In the genomic region with DNA sequence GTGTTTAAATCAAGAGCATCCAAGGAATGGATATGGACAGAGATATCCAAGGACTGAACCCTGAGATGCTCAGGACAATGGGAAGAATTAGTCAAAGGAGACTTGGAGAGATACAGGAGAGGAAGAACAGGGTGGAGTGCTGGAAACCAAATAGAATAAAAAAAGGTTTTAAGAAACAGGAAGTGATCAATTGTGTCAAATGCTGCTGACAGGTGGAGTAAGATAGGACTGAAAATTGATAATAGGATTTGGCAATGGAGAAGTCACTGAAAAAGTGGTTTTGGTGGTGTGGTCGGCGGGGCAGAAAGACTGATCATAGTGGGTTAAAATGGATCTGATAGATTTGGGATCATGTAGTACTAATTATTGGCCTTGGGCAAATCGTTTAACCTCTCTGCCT, we compare ENCODE assay signal across 34 cellular contexts.
"Had no signal": no experiment of that assay in that cellular context is flagged by ENCODE, and none has a peak within 500 bp of the region (broad histone marks: within the 10 kb centered on the region; RNA-seq: fewer than 3 reads in every experiment).

No MANE protein-coding gene starts in this region.

- H3K4me1 Mint-ChIP-seq: brain had no signal

- H3K27me3 Mint-ChIP-seq: activated CD4-positive, alpha-beta memory T cell treated with anti-CD3 and anti-CD28 coated beads, Interleukin-2, amount 10 ng/mL, durations not matched to agents 7 days and 5 days; activated CD4-positive, alpha-beta T cell treated with anti-CD3 and anti-CD28 coated beads, Interleukin-2, amount 10 ng/mL, durations not matched to agents 7 days and 5 days; activated naive CD8-positive, alpha-beta T cell treated with anti-CD3 and anti-CD28 coated beads for 36 hours; naive thymus-derived CD8-positive, alpha-beta T cell had no signal

- H3K9ac ChIP-seq: parathyroid adenoma had no signal

- H3K9me3 ChIP-seq: colonic mucosa, thyroid gland, upper lobe of right lung had no signal

- DNase-seq: activated CD4-positive, alpha-beta memory T cell treated with anti-CD3 and anti-CD28 coated beads, Interleukin-2, amount 10 ng/mL, durations not matched to agents 7 days and 5 days; activated CD4-positive, alpha-beta T cell treated with anti-CD3 and anti-CD28 coated beads for 1 hour; activated CD4-positive, alpha-beta T cell treated with anti-CD3 and anti-CD28 coated beads, Interleukin-2, amount 10 ng/mL, durations not matched to agents 7 days and 5 days; activated CD8-positive, alpha-beta memory T cell treated with anti-CD3 and anti-CD28 coated beads, Interleukin-2, amount 50 U/mL, for 48 hours; activated naive CD8-positive, alpha-beta T cell treated with anti-CD3 and anti-CD28 coated beads for 36 hours; activated T-cell treated with anti-CD3 and anti-CD28 coated beads, Interleukin-2, amount 50 U/mL, for 4 hours; cerebellar nuclear complex; colonic mucosa; effector CD8-positive, alpha-beta T cell; esophagus squamous epithelium; foreskin melanocyte; kidney glomerular epithelial cell; left lung; lower lobe of right lung; mesenchymal stem cell; naive thymus-derived CD8-positive, alpha-beta T cell; occipital lobe; stimulated activated CD4-positive, alpha-beta T cell treated with anti-CD3 and anti-CD28 coated beads, Interleukin-15, amount 100 ng/mL, for 24 hours; stimulated activated CD4-positive, alpha-beta T cell treated with anti-CD3 and anti-CD28 coated beads, Interleukin-2, amount 100 ng/mL, for 24 hours; stimulated activated naive B cell treated with anti-CD40 and anti-IgM and Interleukin-4, amounts not matched to agents 10 μg/mL and 1 μg/mL and 100 μg/mL, for 72 hours; stomach; T1000; thyroid gland; upper lobe of right lung had no signal

- H3K36me3 ChIP-seq: ascending aorta, cardiac muscle cell, colonic mucosa, esophagus squamous epithelium, left lung, lower lobe of right lung, right atrium auricular region, stomach, thyroid gland, upper lobe of right lung had no signal

- H3K79me2 ChIP-seq: parathyroid adenoma had no signal

- H3K4me3 ChIP-seq: ascending aorta, cardiac muscle cell, colonic mucosa, esophagus squamous epithelium, left lung, lower lobe of right lung, right atrium auricular region, stomach, thyroid gland, upper lobe of right lung had no signal

- H2AFZ ChIP-seq: parathyroid adenoma had no signal

- H3K27ac Mint-ChIP-seq: activated CD4-positive, alpha-beta memory T cell treated with anti-CD3 and anti-CD28 coated beads, Interleukin-2, amount 10 ng/mL, durations not matched to agents 7 days and 5 days; activated CD4-positive, alpha-beta T cell treated with anti-CD3 and anti-CD28 coated beads, Interleukin-2, amount 10 ng/mL, durations not matched to agents 7 days and 5 days; activated naive CD8-positive, alpha-beta T cell treated with anti-CD3 and anti-CD28 coated beads for 36 hours; activated T-helper 2 cell treated with anti-CD3 and anti-CD28 coated beads, Interferon-gamma antibody, Interleukin-2, Interleukin-4, amounts not matched to agents 10 μg/mL and 5 μg/mL and 100 μg/mL, durations not matched to agents 14 hours and 24 hours and 36 hours; brain; stimulated activated naive B cell treated with anti-CD40 and anti-IgM and Interleukin-4, amounts not matched to agents 10 μg/mL and 1 μg/mL and 100 μg/mL, for 72 hours; WTC11 had no signal

- H3K4me1 ChIP-seq: ascending aorta, colonic mucosa, esophagus squamous epithelium, parathyroid adenoma, thyroid gland had no signal

- H3K27me3 ChIP-seq: ascending aorta, cardiac muscle cell, colonic mucosa, esophagus squamous epithelium, left lung, right atrium auricular region, stomach, thyroid gland, upper lobe of right lung had no signal

- H3K4me3 Mint-ChIP-seq: activated CD4-positive, alpha-beta memory T cell treated with anti-CD3 and anti-CD28 coated beads, Interleukin-2, amount 10 ng/mL, durations not matched to agents 7 days and 5 days; activated CD4-positive, alpha-beta T cell treated with anti-CD3 and anti-CD28 coated beads, Interleukin-2, amount 10 ng/mL, durations not matched to agents 7 days and 5 days; activated naive CD8-positive, alpha-beta T cell treated with anti-CD3 and anti-CD28 coated beads for 36 hours; activated T-cell treated with anti-CD3 and anti-CD28 coated beads, Interleukin-2, amount 50 U/mL, for 4 hours; brain; naive thymus-derived CD8-positive, alpha-beta T cell; neural crest cell; stimulated activated naive B cell treated with anti-CD40 and anti-IgM and Interleukin-4, amounts not matched to agents 10 μg/mL and 1 μg/mL and 100 μg/mL, for 72 hours; WTC11 had no signal

- H3K27ac ChIP-seq: ascending aorta, cardiac muscle cell, colonic mucosa, epithelial cell of prostate, esophagus squamous epithelium, left lung, lower lobe of right lung, parathyroid adenoma, right atrium auricular region, stomach, thyroid gland, upper lobe of right lung had no signal

- FAIRE-seq: endometrium had no signal
